In the genomic region with DNA sequence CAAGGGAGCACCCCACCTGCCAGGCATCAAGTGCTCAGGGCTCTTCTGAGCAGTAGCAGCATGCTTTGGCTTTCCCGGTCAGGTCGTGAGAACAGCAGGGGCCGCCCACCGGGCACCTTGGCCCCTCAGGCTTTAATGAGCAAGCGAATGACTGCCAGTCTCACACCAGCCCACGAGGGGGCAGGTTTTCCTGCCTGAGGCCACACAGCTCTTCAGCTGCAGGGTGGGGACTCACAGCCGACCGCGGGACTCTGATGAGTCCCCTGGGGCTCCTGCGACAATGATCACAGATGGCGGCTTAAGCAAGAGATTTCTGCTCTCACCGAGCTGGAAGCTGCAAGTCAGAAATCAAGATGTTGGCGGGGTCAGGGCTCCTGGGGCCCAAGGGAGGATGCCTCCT, we compare ENCODE assay signal across 8 cellular contexts. TPM values are rescaled to one million over a fixed set of nuclear protein-coding genes. Genes with fewer than 3 reads are reported as not detected.
DNase-seq lines count a peak whose midpoint lies in the region; ATAC-seq and TF ChIP-seq lines count a peak whose summit lies in the region.

No MANE protein-coding gene starts in this region.

- no peaks in the 10 kb centered on the region for H3K9me3 Mint-ChIP-seq in endodermal cell

- H3K4me1 ChIP-seq in endodermal cell (ENCODE audit: control insufficient read depth, insufficient read depth, low read length) (no peaks in the 10 kb centered on the region), smooth muscle cell (ENCODE audit: low read depth) (no peaks in the 10 kb centered on the region)

- TF ChIP-seq CTCF in GM12865 (IDR thresholded peaks at IDR 0.05; ENCODE audit: insufficient read depth, low read depth, low read length, missing control alignments), result peak; percentile 44
- peak; percentile 93 for TF ChIP-seq CTCF in endodermal cell (conservative IDR thresholded peaks at IDR 0.05)
- TF ChIP-seq CTCF in smooth muscle cell (IDR thresholded peaks at IDR 0.05; ENCODE audit: borderline replicate concordance, insufficient read depth, poor library complexity, severe bottlenecking), result peak; percentile 74

- ATAC-seq in GM18520 (IDR thresholded peaks at IDR 0.05; ENCODE audit: unreplicated experiment) (no peak), HG03342 (IDR thresholded peaks at IDR 0.05; ENCODE audit: unreplicated experiment) (no peak)

- no peaks in the 10 kb centered on the region for H3F3A ChIP-seq in smooth muscle cell (ENCODE audit: low read depth)

- DNase-seq in ACHN (peak; percentile 33), GM12865 (ENCODE audit: low read depth) (peak; percentile 54), NCI-H524 treated with DMSO at 0.1 percent for 48 hours (lab: John Stamatoyannopoulos, UW) (peak; percentile 65), endodermal cell (peak; percentile 96), smooth muscle cell (lab: John Stamatoyannopoulos, UW; ENCODE audit: unreplicated experiment) (no peak), glomerular visceral epithelial cell (ENCODE audit: extremely low spot score) (no peak)

- in situ Hi-C loops in ACHN (cut with HindIII; ENCODE audit: low pct_ligation_motif_present, low pct_unique_long_range_greater_than_20kb, low sequenced_read_pairs), result no loop called here

- H3K36me3 Mint-ChIP-seq in endodermal cell (ENCODE audit: low read depth), result no peaks in the 10 kb centered on the region

- peaks cover 15% of the 10 kb centered on the region for H3K27me3 ChIP-seq in endodermal cell (ENCODE audit: control insufficient read depth, insufficient read depth, low read length, poor library complexity, severe bottlenecking)
- H3K27me3 ChIP-seq in smooth muscle cell (ENCODE audit: low read depth), result peaks cover 15% of the 10 kb centered on the region

- no peaks in the 10 kb centered on the region for H3K4me1 Mint-ChIP-seq in endodermal cell

- H4K20me1 ChIP-seq in smooth muscle cell (ENCODE audit: low read depth), result no peaks in the 10 kb centered on the region

- peak overlapping the region; percentile 7 for H2AFZ ChIP-seq in smooth muscle cell (ENCODE audit: low read depth)

- H3K27ac ChIP-seq in endodermal cell (ENCODE audit: low read depth, low read length) (no peak overlapping the region), smooth muscle cell (ENCODE audit: low read depth) (no peak overlapping the region)

- H3K79me2 ChIP-seq in smooth muscle cell (ENCODE audit: low read depth), result no peaks in the 10 kb centered on the region

- peaks cover 16% of the 10 kb centered on the region for H3K27me3 Mint-ChIP-seq in endodermal cell (ENCODE audit: insufficient read depth)

- no peak overlapping the region for H3K9ac ChIP-seq in endodermal cell (ENCODE audit: extremely low read depth, low read length, poor library complexity, severe bottlenecking)
- no peak overlapping the region for H3K9ac ChIP-seq in smooth muscle cell (ENCODE audit: low read depth)

- no peak overlapping the region for H3K27ac Mint-ChIP-seq in endodermal cell

- no peak overlapping the region for H3K4me3 Mint-ChIP-seq in endodermal cell

- WGBS in endodermal cell (ENCODE audit: insufficient coverage in 1 of 2, insufficient read length in 1 of 2), 2 experiments, result 7 to 8% methylated on average over 13 of the region's 13 CpGs
- 3% methylated on average over 13 of the region's 13 CpGs for whole genome bisulfite sequencing in smooth muscle cell (ENCODE audit: low lambda C conversion rate)

- H3K4me3 ChIP-seq in GM12865 (ENCODE audit: low read depth, low read length) (no peak overlapping the region), endodermal cell (ENCODE audit: low read length) (no peak overlapping the region), smooth muscle cell (no peak overlapping the region)

- H3K9me3 ChIP-seq in endodermal cell (ENCODE audit: control insufficient read depth, low read length), result no peaks in the 10 kb centered on the region
- no peaks in the 10 kb centered on the region for H3K9me3 ChIP-seq in smooth muscle cell (replicated peaks; ENCODE audit: low read depth)

- no peaks in the 10 kb centered on the region for H3K36me3 ChIP-seq in endodermal cell (ENCODE audit: control insufficient read depth, insufficient read depth, low read length)
- H3K36me3 ChIP-seq in smooth muscle cell (ENCODE audit: low read depth), result no peaks in the 10 kb centered on the region

- H3K4me2 ChIP-seq in smooth muscle cell, result no peak overlapping the region

RNA-seq across cellular contexts. Expression of a gene that starts 14.3 kb away (rescaled TPM):
- total RNA-seq in endodermal cell, result under 1 TPM; 0.37 to 0.40 TPM
- 4.0 TPM for polyA plus RNA-seq in endodermal cell (2013, experiment 1 of 2)
- 1.9 TPM for polyA plus RNA-seq in endodermal cell (2013, experiment 2 of 2)
- not detected in 2 replicates for total RNA-seq in smooth muscle cell
- not detected in 2 replicates for polyA plus RNA-seq in smooth muscle cell

RNA-seq across cellular contexts. Expression of a gene that starts 43.0 kb away (rescaled TPM):
- total RNA-seq in endodermal cell (10 to 100 TPM; 23.2 to 32.2 TPM), smooth muscle cell (7.2 and 8.0 TPM in 2 replicates)
- polyA plus RNA-seq in endodermal cell (2013, experiment 1 of 2), result 20.9 TPM
- polyA plus RNA-seq in endodermal cell (2013, experiment 2 of 2), result 17.8 TPM
- 17.3 and 22.6 TPM in 2 replicates for polyA plus RNA-seq in smooth muscle cell

RNA-seq across cellular contexts. Expression of a gene that starts 57.0 kb away (rescaled TPM):
- total RNA-seq in endodermal cell, result 1 to 10 TPM in 1 of 2 donors, under 1 TPM in 1; 0.27 to 3.5 TPM
- 0.46 TPM for polyA plus RNA-seq in endodermal cell (2013, experiment 1 of 2)
- 0.08 TPM for polyA plus RNA-seq in endodermal cell (2013, experiment 2 of 2)
- total RNA-seq in smooth muscle cell, result not detected in 2 replicates
- not detected in 2 replicates for polyA plus RNA-seq in smooth muscle cell

Comparison
In these comparisons a context has a peak if more than half of its experiments do, and no peak if none do; other contexts are left out.
1. DNase-seq: peak in ACHN (single experiment), GM12865 (single experiment), NCI-H524 treated with DMSO at 0.1 percent for 48 hours (single experiment) and endodermal cell (single experiment); none in smooth muscle cell (single experiment) and glomerular visceral epithelial cell (single experiment).
2. Peak in every context shown above with its lines, with median percentiles within 50 percentile points of each other: CTCF ChIP-seq.